8 cellular contexts compared by ENCODE assay signal in the genomic region with DNA sequence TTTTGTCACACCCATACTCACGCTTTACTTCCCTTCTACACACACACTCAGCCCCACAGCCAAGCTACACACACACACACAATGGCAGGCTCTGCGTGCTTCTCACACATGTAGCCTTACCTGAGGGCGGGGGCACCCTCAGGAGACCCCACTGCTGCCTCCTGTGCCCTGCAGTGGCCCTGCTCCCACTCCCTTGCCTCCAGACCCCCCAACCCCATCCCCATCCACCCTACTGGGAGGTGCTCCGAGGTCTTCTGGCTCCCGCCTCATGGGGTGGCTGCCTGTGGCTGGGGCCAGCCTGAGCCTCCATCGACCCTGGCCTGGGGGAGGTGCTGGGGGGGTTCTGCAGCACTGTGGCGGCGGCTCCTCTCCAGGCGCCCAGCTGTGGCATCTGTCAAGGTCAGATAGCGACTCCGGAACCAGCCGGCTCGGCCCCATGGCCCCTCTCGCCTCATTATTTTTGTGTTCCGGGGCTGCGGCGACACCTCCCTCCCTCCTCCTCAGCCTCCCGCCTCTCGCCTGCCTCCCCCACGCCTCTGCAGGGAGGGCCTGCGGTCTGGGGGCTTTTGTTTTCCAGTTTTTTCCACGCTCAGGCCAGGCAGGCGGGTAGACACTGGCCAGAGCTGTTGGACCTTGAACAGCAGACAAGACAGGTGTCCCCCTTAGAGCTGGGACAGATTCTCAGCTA. TPM values are rescaled to one million over a fixed set of nuclear protein-coding genes. Genes with fewer than 3 reads are reported as not detected.
DNase-seq lines count a peak whose midpoint lies in the region; ATAC-seq, FAIRE-seq and TF ChIP-seq lines count a peak whose summit lies in the region.

No MANE protein-coding gene starts in this region.

- CTCF ChIA-PET in H1 (lab: Charles Lee; ENCODE audit: partially characterized antibody): interaction anchor here (0.6 to 17.2 kb wide), 21 partner anchors 8 to 105 kb away, joined by 3 to 171 read pairs (median 6); no protein-coding TSS in a partner anchor

- peak overlapping the region; percentile 32 for H4K91ac ChIP-seq in H1 (replicated peaks; ENCODE audit: insufficient read length, low read length)

- peak overlapping the region; percentile 73 for H2BK5ac ChIP-seq in H1 (ENCODE audit: low read depth, low read length)

- 69% methylated on average over 17 of the region's 23 CpGs; no CpG with 5 or more reads in 1 of the 2 experiments for WGBS in H1 (ENCODE audit: extremely low coverage in 1 of 2, insufficient coverage in 1 of 2, insufficient read length in 1 of 2, insufficient replicate concordance in 2 of 2, low coverage in 1 of 2, low lambda C conversion rate in 2 of 2, missing lambda C conversion rate in 1 of 2), 2 experiments

- in situ Hi-C loops in GM13977 (cut with MboI; ENCODE audit: low pct_unique_long_range_greater_than_20kb, low sequenced_read_pairs, unreplicated experiment): no loop called here

- ATAC-seq in HG02571 (IDR thresholded peaks at IDR 0.05; ENCODE audit: unreplicated experiment): peak; percentile 24
- no peak for ATAC-seq in left lung
- ATAC-seq in omental fat pad (ENCODE audit: low FRiP score): no peak

- H2BK15ac ChIP-seq in H1 (ENCODE audit: low read length): peak overlapping the region; percentile 10; the same call in 1 of the 2 replicates

- peak overlapping the region; percentile 1; the same call in 1 of the 2 replicates for H4K8ac ChIP-seq in H1 (ENCODE audit: extremely low read depth, insufficient read depth, low read length)

- intact Hi-C loops in left lung (cut with DNase I): no loop called here

- H3K9ac ChIP-seq in H1 (replicated peaks in 1 of 4; ENCODE audit: extremely low read depth in 1 of 4, low read depth in 3 of 4, low read length in 3 of 4) (no peak overlapping the region), parathyroid adenoma (peak overlapping the region; percentile 6)

- H3K4me3 ChIP-seq in H1 (ENCODE audit: extremely low read depth in 1 of 4, insufficient read depth in 2 of 4, low read depth in 3 of 4, low read length in 4 of 4) (no peak overlapping the region), parathyroid adenoma (ENCODE audit: low read depth, low read length) (no peak overlapping the region), left lung (no peak overlapping the region)

- H3K79me1 ChIP-seq in H1 (ENCODE audit: low read depth, low read length): peaks cover 31% of the 10 kb centered on the region

- no peak overlapping the region for H2BK120ac ChIP-seq in H1 (replicated peaks; ENCODE audit: low read depth, low read length)

- 0 out of 2 replicates have a peak overlapping the region, but pooled peaks have one; percentile 21 for H2BK20ac ChIP-seq in H1 (ENCODE audit: low read length)

- H4K5ac ChIP-seq in H1 (ENCODE audit: insufficient read length, low read depth, low read length): no peak overlapping the region

- H3K14ac ChIP-seq in H1 (ENCODE audit: insufficient read length): no peak overlapping the region

- no peak for FAIRE-seq in H1 (lab: Jason Lieb, UNC)

- H3K56ac ChIP-seq in H1 (replicated peaks; ENCODE audit: insufficient read length, low read depth, low read length): no peak overlapping the region

- H3K4me1 ChIP-seq in H1 (replicated peaks in 1 of 4; ENCODE audit: control insufficient read depth in 3 of 4, insufficient read depth in 4 of 4, low read length in 3 of 4) (peaks cover 6 to 55% (median 43%) of the 10 kb centered on the region in 4 experiments), parathyroid adenoma (peaks cover 65% of the 10 kb centered on the region), left lung (peaks cover 40 to 75% of the 10 kb centered on the region in 2 donors)

- TF ChIP-seq CTCF in GM13977 (IDR thresholded peaks at IDR 0.05; ENCODE audit: extremely low read depth, insufficient read depth, missing control alignments) (no peak), H1 (IDR thresholded peaks at IDR 0.05; ENCODE audit: control extremely low read depth in 1 of 3, insufficient read depth in 1 of 3, low read depth in 1 of 3, low read length in 3 of 3) (no peak), parathyroid adenoma (IDR thresholded peaks at IDR 0.05) (no peak), left lung (IDR thresholded peaks at IDR 0.05) (no peak), omental fat pad (IDR thresholded peaks at IDR 0.05) (no peak)

- no peak overlapping the region; the same call in 1 of the 2 replicates for H3K18ac ChIP-seq in H1 (ENCODE audit: extremely low read depth, low read length)

- H2BK12ac ChIP-seq in H1 (ENCODE audit: low read depth, low read length): 0 out of 2 replicates have a peak overlapping the region, but pooled peaks have one; percentile 87

- H3K23ac ChIP-seq in H1 (ENCODE audit: insufficient read length): no peak overlapping the region

- H2AFZ ChIP-seq in H1 (ENCODE audit: low read length) (no peak overlapping the region), parathyroid adenoma (peak overlapping the region; percentile 38)

- no peak overlapping the region for H3K4ac ChIP-seq in H1 (replicated peaks; ENCODE audit: insufficient read length, low read depth, low read length)

- H3K27me3 ChIP-seq in H1 (replicated peaks in 1 of 4; ENCODE audit: control insufficient read depth in 3 of 4, extremely low read depth in 1 of 4, insufficient read depth in 3 of 4, low read length in 3 of 4): no peaks in the 10 kb centered on the region
- no peaks in the 10 kb centered on the region for H3K27me3 ChIP-seq in parathyroid adenoma (ENCODE audit: control insufficient read depth, insufficient read depth, low read length)
- H3K27me3 ChIP-seq in left lung: peaks cover 0 to 30% of the 10 kb centered on the region in 2 donors

- no peak for TF ChIP-seq EP300 in H1 (IDR thresholded peaks at IDR 0.05; ENCODE audit: borderline replicate concordance in 1 of 2, low read depth in 2 of 2, low read length in 2 of 2)

- 0 out of 2 replicates have a peak overlapping the region, but pooled peaks have one; percentile 66 for H2AK5ac ChIP-seq in H1 (ENCODE audit: low read depth, low read length)

- DNase-seq in GM13977 (ENCODE audit: low spot score) (peak; percentile 69), OCI-M2 (lab: John Stamatoyannopoulos, UW; ENCODE audit: unreplicated experiment) (peak; percentile 61), H1 (ENCODE audit: low read depth in 1 of 2, low spot score in 2 of 2) (no peak), NCI-H345 treated with DMSO at 0.1 percent for 48 hours (lab: John Stamatoyannopoulos, UW; ENCODE audit: unreplicated experiment) (no peak), left lung (no peak), omental fat pad (ENCODE audit: low spot score) (no peak)

- H3K79me2 ChIP-seq in H1 (ENCODE audit: control insufficient read depth in 1 of 2, insufficient read depth in 2 of 2, low read length in 2 of 2): peaks cover 13 to 92% of the 10 kb centered on the region in 2 experiments
- H3K79me2 ChIP-seq in parathyroid adenoma: peaks cover 81% of the 10 kb centered on the region

- peaks cover 49 to 69% of the 10 kb centered on the region in 2 experiments for H4K20me1 ChIP-seq in H1 (replicated peaks in 1 of 2; ENCODE audit: control insufficient read depth in 1 of 2, insufficient read depth in 2 of 2, low read length in 2 of 2)

- TF ChIP-seq POLR2A in H1 (IDR thresholded peaks at IDR 0.05; ENCODE audit: control extremely low read depth in 1 of 2, low read depth in 2 of 2, low read length in 2 of 2): no peak

- POLR2A ChIA-PET in H1 (lab: Charles Lee; ENCODE audit: partially characterized antibody): interaction anchor here (0.7 to 2.2 kb wide), 9 partner anchors 11 to 29 kb away, joined by 3 to 7 read pairs (median 4); a partner anchor contains a TSS

- H3K36me3 ChIP-seq in H1 (ENCODE audit: control insufficient read depth in 2 of 4, insufficient read depth in 4 of 4, low read length in 3 of 4): no peaks in the 10 kb centered on the region
- H3K36me3 ChIP-seq in parathyroid adenoma (ENCODE audit: control insufficient read depth, insufficient read depth, low read length): no peaks in the 10 kb centered on the region
- no peaks in the 10 kb centered on the region for H3K36me3 ChIP-seq in left lung

- TF ChIP-seq RAD21 in H1 (IDR thresholded peaks at IDR 0.05 in 1 of 2, conservative IDR thresholded peaks at IDR 0.05 in 1 of 2; ENCODE audit: low read depth in 2 of 2, low read length in 2 of 2): no peak

- H3K4me2 ChIP-seq in H1 (ENCODE audit: insufficient read depth in 1 of 2, low read depth in 2 of 2, low read length in 2 of 2) (no peak overlapping the region; a peak in 1 of 4 replicates), parathyroid adenoma (ENCODE audit: low read length) (peak overlapping the region; percentile 8)

- H3K23me2 ChIP-seq in H1 (ENCODE audit: low read depth, low read length): no peaks in the 10 kb centered on the region; the same call in 1 of the 2 replicates

- H3K27ac ChIP-seq in H1 (ENCODE audit: low read depth, low read length) (no peak overlapping the region), parathyroid adenoma (peak overlapping the region; percentile 88), left lung (peak overlapping the region in 1 of 2 donors; percentile 13)

- no peaks in the 10 kb centered on the region for H3K9me3 ChIP-seq in H1 (ENCODE audit: insufficient read depth in 2 of 2, low read depth in 1 of 2, low read length in 1 of 2)
- no peaks in the 10 kb centered on the region for H3K9me3 ChIP-seq in parathyroid adenoma (ENCODE audit: control insufficient read depth, low read length)
- no peaks in the 10 kb centered on the region for H3K9me3 ChIP-seq in left lung

TF ChIP-seq in H1, 55 proteins besides CTCF, POLR2A, EP300 and RAD21 (continues in another document):
- no peak for TF ChIP-seq SAP30 (IDR thresholded peaks at IDR 0.05; ENCODE audit: insufficient read depth, insufficient replicate concordance, low read length)
- TF ChIP-seq SP4 (IDR thresholded peaks at IDR 0.05; ENCODE audit: low read length): no peak
- TF ChIP-seq CREB1 (IDR thresholded peaks at IDR 0.05): no peak
- no peak for TF ChIP-seq RBBP5 (IDR thresholded peaks at IDR 0.05; ENCODE audit: borderline replicate concordance, low read depth, low read length)
- TF ChIP-seq JUND (IDR thresholded peaks at IDR 0.05; ENCODE audit: low read length): no peak
- TF ChIP-seq, protein P1, sequence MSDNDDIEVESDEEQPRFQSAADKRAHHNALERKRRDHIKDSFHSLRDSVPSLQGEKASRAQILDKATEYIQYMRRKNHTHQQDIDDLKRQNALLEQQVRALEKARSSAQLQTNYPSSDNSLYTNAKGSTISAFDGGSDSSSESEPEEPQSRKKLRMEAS (IDR thresholded peaks at IDR 0.05): no peak
- TF ChIP-seq GABPA (IDR thresholded peaks at IDR 0.05; ENCODE audit: borderline replicate concordance, insufficient read depth, low read length): no peak

RNA-seq across cellular contexts. Expression of a gene that starts 21.7 kb away (rescaled TPM):
- total RNA-seq in H1 (2021; fragmentation: NEBNext Ultra II Directional; extraction: Animal tissue kit (Norgen Biotek cat#: 25700)): 74.0 and 78.3 TPM in 2 replicates
- 61.4 and 83.5 TPM in 2 replicates for polyA plus RNA-seq in H1 (2011; rRNA removed)
- 68.8 TPM for polyA plus RNA-seq in H1 (2011; cell fraction: cytosol; rRNA removed)
- polyA plus RNA-seq in H1 (2011; cell fraction: nucleus; rRNA removed): 52.7 TPM
- polyA plus RNA-seq in H1 (2012, experiment 1 of 2): 35.6 to 47.4 TPM (median 43.3 TPM) in 4 replicates
- 56.6 TPM for polyA plus RNA-seq in H1 (2012, experiment 2 of 2)
- 62.3 TPM for polyA plus RNA-seq in H1 (2013, experiment 1 of 2)
- 67.3 TPM for polyA plus RNA-seq in H1 (2013, experiment 2 of 2)
- polyA minus RNA-seq in H1 (2011; rRNA and poly(A)+ RNA removed): 25.6 and 39.8 TPM in 2 replicates
- polyA minus RNA-seq in H1 (2011; cell fraction: cytosol; rRNA and poly(A)+ RNA removed): 50.7 TPM
- 39.2 TPM for polyA minus RNA-seq in H1 (2011; cell fraction: nucleus; rRNA and poly(A)+ RNA removed)
- total RNA-seq in left lung (10 to 100 TPM; 24.5 to 29.6 TPM), omental fat pad (10 to 100 TPM; 14.9 to 27.3 (median 25.0) TPM)

Comparison
In these comparisons a context has a peak if more than half of its experiments do, and no peak if none do; other contexts are left out.
1. DNase-seq: peak in GM13977 (single experiment) and OCI-M2 (single experiment); none in H1 (0 of 2), NCI-H345 treated with DMSO at 0.1 percent for 48 hours (single experiment), left lung (0 of 2) and omental fat pad (single experiment).